6 cellular contexts compared by ENCODE assay signal in genomic region chr1:156750191-156750931, GRCh38. TPM values are rescaled to one million over a fixed set of nuclear protein-coding genes. Genes with fewer than 3 reads are reported as not detected.
DNase-seq lines count a peak whose midpoint lies in the region; ATAC-seq and TF ChIP-seq lines count a peak whose summit lies in the region.

No MANE protein-coding gene starts in this region.

- no peaks in the 10 kb centered on the region for H3K9me3 ChIP-seq in mucosa of rectum (ENCODE audit: control insufficient read depth in 2 of 2, low read length in 2 of 2)

- no peaks in the 10 kb centered on the region for H3K27me3 ChIP-seq in mucosa of rectum (ENCODE audit: control insufficient read depth in 2 of 2, insufficient read depth in 2 of 2, low read length in 2 of 2)

- 0 to 1% (median 1%) methylated on average over 16 of the region's 16 CpGs for WGBS in adipose tissue, 3 donors

- in situ Hi-C loops in ACHN (cut with HindIII; ENCODE audit: low pct_ligation_motif_present, low pct_unique_long_range_greater_than_20kb, low sequenced_read_pairs) = no loop called here
- in situ Hi-C loops in GM13977 (cut with MboI; ENCODE audit: low pct_unique_long_range_greater_than_20kb, low sequenced_read_pairs, unreplicated experiment) = no loop called here

- DNase-seq in ACHN = peak; percentile 37
- DNase-seq in M059J (ENCODE audit: low read depth) = peak; percentile 53
- no peak for DNase-seq in GM13977 (ENCODE audit: low spot score)

- peak overlapping the region; percentile 84 for H3K27ac ChIP-seq in adipose tissue (ENCODE audit: low read depth, low read length)
- H3K27ac ChIP-seq in mucosa of rectum (ENCODE audit: low read depth in 2 of 2, low read length in 2 of 2) = peak overlapping the region; percentile 84 to 96

- peak overlapping the region; percentile 79 to 95 for H3K4me3 ChIP-seq in mucosa of rectum (ENCODE audit: low read length in 2 of 2)

- peak overlapping the region; percentile 90 to 97 for H3K9ac ChIP-seq in mucosa of rectum (ENCODE audit: low read depth in 1 of 2, low read length in 2 of 2)

- no peak for TF ChIP-seq CTCF in GM13977 (IDR thresholded peaks at IDR 0.05; ENCODE audit: extremely low read depth, insufficient read depth, missing control alignments)

- ATAC-seq in GM19023 (IDR thresholded peaks at IDR 0.05; ENCODE audit: unreplicated experiment) = no peak

- H3K36me3 ChIP-seq in mucosa of rectum (ENCODE audit: control insufficient read depth in 2 of 2, insufficient read depth in 2 of 2, low read length in 2 of 2) = peaks cover 0 to 6% of the 10 kb centered on the region in 2 donors

- H3K4me1 ChIP-seq in mucosa of rectum (ENCODE audit: control insufficient read depth in 2 of 2, insufficient read depth in 2 of 2, low read length in 2 of 2) = peaks cover 53 to 55% of the 10 kb centered on the region in 2 donors

RNA-seq across cellular contexts. Expression of gene HDGF, which starts 1.1 kb away (rescaled TPM):
- 211 and 264 TPM in 2 replicates for total RNA-seq in M059J (2014; rRNA removed; shearing (Covaris generic))
- polyA plus RNA-seq in adipose tissue = 100 to 1,000 TPM in 2 of 3 donors, 10 to 100 TPM in 1; 51.7 to 120 (median 116) TPM

RNA-seq across cellular contexts. Expression of gene MRPL24, which starts 9.5 kb away (rescaled TPM):
- 48.1 and 61.7 TPM in 2 replicates for total RNA-seq in M059J (2014; rRNA removed; shearing (Covaris generic))
- 100 to 1,000 TPM; 104 to 178 (median 151) TPM for polyA plus RNA-seq in adipose tissue

RNA-seq across cellular contexts. Expression of gene PRCC, which starts 17.0 kb away (rescaled TPM):
- 38.4 and 41.9 TPM in 2 replicates for total RNA-seq in M059J (2014; rRNA removed; shearing (Covaris generic))
- polyA plus RNA-seq in adipose tissue = 10 to 100 TPM; 16.6 to 38.7 (median 35.8) TPM

RNA-seq across cellular contexts. Expression of gene ISG20L2, which starts 21.8 kb away (rescaled TPM):
- total RNA-seq in M059J (2014; rRNA removed; shearing (Covaris generic)) = 27.0 and 27.8 TPM in 2 replicates
- 10 to 100 TPM in 2 of 3 donors, 1 to 10 TPM in 1; 9.3 to 17.1 (median 15.7) TPM for polyA plus RNA-seq in adipose tissue

RNA-seq across cellular contexts. Expression of gene METTL25B, which starts 22.1 kb away (rescaled TPM):
- 12.2 and 23.3 TPM in 2 replicates for total RNA-seq in M059J (2014; rRNA removed; shearing (Covaris generic))
- 10 to 100 TPM; 22.7 to 25.4 (median 24.6) TPM for polyA plus RNA-seq in adipose tissue
